16 cellular contexts compared by ENCODE assay signal in genomic region chr4:32042486-32042885, GRCh38.
"Had no signal": no experiment of that assay in that cellular context is flagged by ENCODE, and none has a peak within 500 bp of the region (broad histone marks: within the 10 kb centered on the region; RNA-seq: fewer than 3 reads in every experiment).

No MANE protein-coding gene starts in this region.

- H3K9me3 Mint-ChIP-seq: activated T-helper 1 cell treated with anti-CD3 and anti-CD28 coated beads, Interleukin-12 subunit alpha, Interleukin-12 subunit beta, Interleukin-2, Interleukin-4 antibody, amounts not matched to agents 30 ng/mL and 10 ng/mL and 1 ng/mL, durations not matched to agents 14 hours and 24 hours and 36 hours; neural crest cell had no signal

- H3K27me3 Mint-ChIP-seq: activated CD4-positive, alpha-beta T cell treated with anti-CD3 and anti-CD28 coated beads, Interleukin-2, amount 10 ng/mL, durations not matched to agents 7 days and 5 days; stimulated activated naive CD8-positive, alpha-beta T cell treated with anti-CD3 and anti-CD28 coated beads, Interleukin-15, amount 100 ng/mL, for 72 hours had no signal

- ATAC-seq: gastrocnemius medialis; heart left ventricle; left lobe of liver; stimulated activated naive CD8-positive, alpha-beta T cell treated with anti-CD3 and anti-CD28 coated beads, Interleukin-15, amount 100 ng/mL, for 72 hours; upper lobe of right lung had no signal

- H3K36me3 ChIP-seq: gastrocnemius medialis, heart left ventricle, sigmoid colon, upper lobe of right lung had no signal

- H3K4me3 Mint-ChIP-seq: activated CD4-positive, alpha-beta T cell treated with anti-CD3 and anti-CD28 coated beads, Interleukin-2, amount 10 ng/mL, durations not matched to agents 7 days and 5 days; activated T-helper 1 cell treated with anti-CD3 and anti-CD28 coated beads, Interleukin-12 subunit alpha, Interleukin-12 subunit beta, Interleukin-2, Interleukin-4 antibody, amounts not matched to agents 30 ng/mL and 10 ng/mL and 1 ng/mL, durations not matched to agents 14 hours and 24 hours and 36 hours; neural crest cell; stimulated activated naive CD8-positive, alpha-beta T cell treated with anti-CD3 and anti-CD28 coated beads, Interleukin-15, amount 100 ng/mL, for 72 hours had no signal

- H3K9me3 ChIP-seq: gastrocnemius medialis, sigmoid colon, testis, upper lobe of right lung had no signal

- H3K27ac Mint-ChIP-seq: activated CD4-positive, alpha-beta T cell treated with anti-CD3 and anti-CD28 coated beads, Interleukin-2, amount 10 ng/mL, durations not matched to agents 7 days and 5 days; activated T-helper 1 cell treated with anti-CD3 and anti-CD28 coated beads, Interleukin-12 subunit alpha, Interleukin-12 subunit beta, Interleukin-2, Interleukin-4 antibody, amounts not matched to agents 30 ng/mL and 10 ng/mL and 1 ng/mL, durations not matched to agents 14 hours and 24 hours and 36 hours; stimulated activated naive CD8-positive, alpha-beta T cell treated with anti-CD3 and anti-CD28 coated beads, Interleukin-15, amount 100 ng/mL, for 72 hours had no signal

- H3K27me3 ChIP-seq: gastrocnemius medialis, heart left ventricle, sigmoid colon, testis, upper lobe of right lung had no signal

- DNase-seq: activated CD4-positive, alpha-beta T cell treated with anti-CD3 and anti-CD28 coated beads, Interleukin-2, amount 10 ng/mL, durations not matched to agents 7 days and 5 days; activated CD8-positive, alpha-beta memory T cell treated with anti-CD3 and anti-CD28 coated beads, Interleukin-2, amount 50 U/mL, for 48 hours; activated naive CD4-positive, alpha-beta T cell; effector CD4-positive, alpha-beta T cell; gastrocnemius medialis; heart left ventricle; midbrain; sigmoid colon; stimulated activated CD4-positive, alpha-beta T cell treated with anti-CD3 and anti-CD28 coated beads, Interleukin-1b, Interleukin-23, amount 100 ng/mL, for 48 hours; stimulated activated naive CD8-positive, alpha-beta T cell treated with anti-CD3 and anti-CD28 coated beads, Interleukin-15, amount 100 ng/mL, for 72 hours; testis; upper lobe of right lung had no signal

- H3K4me3 ChIP-seq: coronary artery, gastrocnemius medialis, heart left ventricle, sigmoid colon, testis, upper lobe of right lung had no signal

- H3K27ac ChIP-seq: coronary artery, gastrocnemius medialis, heart left ventricle, sigmoid colon, testis, upper lobe of right lung had no signal

- H3K4me1 Mint-ChIP-seq: activated CD4-positive, alpha-beta T cell treated with anti-CD3 and anti-CD28 coated beads, Interleukin-2, amount 10 ng/mL, durations not matched to agents 7 days and 5 days; neural crest cell; stimulated activated naive CD8-positive, alpha-beta T cell treated with anti-CD3 and anti-CD28 coated beads, Interleukin-15, amount 100 ng/mL, for 72 hours had no signal
